In the genomic region with DNA sequence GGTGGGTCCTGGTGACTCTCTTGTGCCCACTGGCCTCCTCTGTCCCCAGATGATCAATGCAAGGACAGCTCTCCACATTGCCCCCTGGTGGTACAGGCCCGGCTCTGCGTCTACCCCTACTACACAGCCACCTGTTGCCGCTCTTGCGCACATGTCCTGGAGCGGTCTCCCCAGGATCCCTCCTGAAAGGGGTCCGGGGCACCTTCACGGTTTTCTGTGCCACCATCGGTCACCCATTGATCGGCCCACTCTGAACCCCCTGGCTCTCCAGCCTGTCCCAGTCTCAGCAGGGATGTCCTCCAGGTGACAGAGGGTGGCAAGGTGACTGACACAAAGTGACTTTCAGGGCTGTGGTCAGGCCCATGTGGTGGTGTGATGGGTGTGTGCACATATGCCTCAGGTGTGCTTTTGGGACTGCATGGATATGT, we compare ENCODE assay signal across 1 cellular context.
TF ChIP-seq lines count a peak whose summit lies in the region.

No MANE protein-coding gene starts in this region.

TF ChIP-seq in K562, 482 proteins besides CTCF, POLR2A, EP300 and RAD21 (continued from another document and continues in another):
- TF ChIP-seq ZC3H11A (IDR thresholded peaks at IDR 0.05; ENCODE audit: low read depth, low read length) (no peak), SP1 (CRISPR knock-in tag; IDR thresholded peaks at IDR 0.05) (0 out of 2 replicates have a peak, but pooled peaks have one; percentile 33), POLR2G (IDR thresholded peaks at IDR 0.05; ENCODE audit: low read depth, low read length) (peak; percentile 74), KLF16 (IDR thresholded peaks at IDR 0.05) (peak; percentile 33; the same call in 1 of the 2 replicates), SRF (CRISPR knock-in tag; IDR thresholded peaks at IDR 0.05) (0 out of 4 replicates have a peak, but pooled peaks of 1 of the 2 experiments have one; percentile 21), FOXM1 (IDR thresholded peaks at IDR 0.05; ENCODE audit: low read depth) (no peak), FOXM1 (CRISPR knock-in tag; IDR thresholded peaks at IDR 0.05; ENCODE audit: low read depth) (0 out of 2 replicates have a peak, but pooled peaks have one; percentile 30), IFI16 (CRISPR knock-in tag; IDR thresholded peaks at IDR 0.05) (no peak), ZNF143 (CRISPR knock-in tag; IDR thresholded peaks at IDR 0.05) (0 out of 2 replicates have a peak, but pooled peaks have one; percentile 14), SMAD4 (CRISPR knock-in tag; conservative IDR thresholded peaks at IDR 0.05) (peak; percentile 24; the same call in 1 of the 2 replicates), KAT7 (CRISPR knock-in tag; IDR thresholded peaks at IDR 0.05; ENCODE audit: borderline replicate concordance) (peak; percentile 59; the same call in 1 of the 2 replicates), RBFOX2 (IDR thresholded peaks at IDR 0.05; ENCODE audit: low read depth, low read length) (peak; percentile 41; the same call in 1 of the 2 replicates), HCFC1 (IDR thresholded peaks at IDR 0.05; ENCODE audit: low read depth, low read length) (0 out of 2 replicates have a peak, but pooled peaks have one; percentile 13), FOXK1 (CRISPR knock-in tag; IDR thresholded peaks at IDR 0.05; ENCODE audit: borderline replicate concordance) (no peak), CREB1 (IDR thresholded peaks at IDR 0.05) (no peak), CREB1 (CRISPR knock-in tag; IDR thresholded peaks at IDR 0.05) (peak; percentile 27; the same call in 1 of the 2 replicates), TCF3 (CRISPR knock-in tag; IDR thresholded peaks at IDR 0.05) (no peak), SLC30A9 (CRISPR knock-in tag; IDR thresholded peaks at IDR 0.05) (no peak), FOXJ3 (CRISPR knock-in tag; IDR thresholded peaks at IDR 0.05) (no peak), CC2D1A (IDR thresholded peaks at IDR 0.05) (no peak), ZFP36 (IDR thresholded peaks at IDR 0.05; ENCODE audit: low read depth, low read length, partially characterized antibody) (no peak), ZNF778 (CRISPR knock-in tag; IDR thresholded peaks at IDR 0.05) (no peak), SUPT5H (IDR thresholded peaks at IDR 0.05) (peak; percentile 14; the same call in 1 of the 2 replicates), ETV1 (tag; conservative IDR thresholded peaks at IDR 0.05; ENCODE audit: low read depth) (no peak), ZNF764 (CRISPR knock-in tag; IDR thresholded peaks at IDR 0.05; ENCODE audit: low read depth) (peak; percentile 76), RBM22 (IDR thresholded peaks at IDR 0.05; ENCODE audit: low read depth, low read length, poor library complexity, severe bottlenecking) (peak; percentile 47), NCOA1 (IDR thresholded peaks at IDR 0.05; ENCODE audit: low read depth) (no peak), ZNF583 (CRISPR knock-in tag; IDR thresholded peaks at IDR 0.05) (0 out of 2 replicates have a peak, but pooled peaks have one; percentile 24), POLR3A (IDR thresholded peaks at IDR 0.05; ENCODE audit: borderline replicate concordance, extremely low read depth, insufficient read depth, insufficient read length) (no peak), ZKSCAN1 (IDR thresholded peaks at IDR 0.05; ENCODE audit: low read depth, low read length) (0 out of 2 replicates have a peak, but pooled peaks have one; percentile 29), HLTF (IDR thresholded peaks at IDR 0.05) (0 out of 2 replicates have a peak, but pooled peaks have one; percentile 6), ZNF3 (CRISPR knock-in tag; IDR thresholded peaks at IDR 0.05) (no peak), NRF1 (conservative IDR thresholded peaks at IDR 0.05 in 1 of 2, IDR thresholded peaks at IDR 0.05 in 1 of 2) (peak; percentile 61 to 74; a peak in 3 of 4 replicates), RCOR1 (IDR thresholded peaks at IDR 0.05; ENCODE audit: borderline replicate concordance in 1 of 2, low read depth in 2 of 2, low read length in 2 of 2) (peak in 1 of 2 experiments; percentile 39; a peak in 1 of 4 replicates), CHCHD3 (CRISPR knock-in tag; IDR thresholded peaks at IDR 0.05) (no peak), ZFP1 (CRISPR knock-in tag; IDR thresholded peaks at IDR 0.05) (no peak), MEIS2 (IDR thresholded peaks at IDR 0.05; ENCODE audit: partially characterized antibody) (no peak), MTA3 (IDR thresholded peaks at IDR 0.05; ENCODE audit: borderline replicate concordance) (0 out of 2 replicates have a peak, but pooled peaks have one; percentile 21), XRCC5 (IDR thresholded peaks at IDR 0.05; ENCODE audit: low read depth, low read length) (peak; percentile 90; the same call in 1 of the 2 replicates), POLR2AphosphoS5 (IDR thresholded peaks at IDR 0.05; ENCODE audit: control insufficient read depth, insufficient read depth, low read depth, low read length) (peak; percentile 4; the same call in 1 of the 2 replicates), CREM (IDR thresholded peaks at IDR 0.05; ENCODE audit: low read depth) (peak; percentile 69)
- TF ChIP-seq, protein P1, sequence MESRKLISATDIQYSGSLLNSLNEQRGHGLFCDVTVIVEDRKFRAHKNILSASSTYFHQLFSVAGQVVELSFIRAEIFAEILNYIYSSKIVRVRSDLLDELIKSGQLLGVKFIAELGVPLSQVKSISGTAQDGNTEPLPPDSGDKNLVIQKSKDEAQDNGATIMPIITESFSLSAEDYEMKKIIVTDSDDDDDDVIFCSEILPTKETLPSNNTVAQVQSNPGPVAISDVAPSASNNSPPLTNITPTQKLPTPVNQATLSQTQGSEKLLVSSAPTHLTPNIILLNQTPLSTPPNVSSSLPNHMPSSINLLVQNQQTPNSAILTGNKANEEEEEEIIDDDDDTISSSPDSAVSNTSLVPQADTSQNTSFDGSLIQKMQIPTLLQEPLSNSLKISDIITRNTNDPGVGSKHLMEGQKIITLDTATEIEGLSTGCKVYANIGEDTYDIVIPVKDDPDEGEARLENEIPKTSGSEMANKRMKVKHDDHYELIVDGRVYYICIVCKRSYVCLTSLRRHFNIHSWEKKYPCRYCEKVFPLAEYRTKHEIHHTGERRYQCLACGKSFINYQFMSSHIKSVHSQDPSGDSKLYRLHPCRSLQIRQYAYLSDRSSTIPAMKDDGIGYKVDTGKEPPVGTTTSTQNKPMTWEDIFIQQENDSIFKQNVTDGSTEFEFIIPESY (CRISPR knock-in tag; IDR thresholded peaks at IDR 0.05), result peak; percentile 54; the same call in 1 of the 2 replicates
- TF ChIP-seq, protein P2, sequence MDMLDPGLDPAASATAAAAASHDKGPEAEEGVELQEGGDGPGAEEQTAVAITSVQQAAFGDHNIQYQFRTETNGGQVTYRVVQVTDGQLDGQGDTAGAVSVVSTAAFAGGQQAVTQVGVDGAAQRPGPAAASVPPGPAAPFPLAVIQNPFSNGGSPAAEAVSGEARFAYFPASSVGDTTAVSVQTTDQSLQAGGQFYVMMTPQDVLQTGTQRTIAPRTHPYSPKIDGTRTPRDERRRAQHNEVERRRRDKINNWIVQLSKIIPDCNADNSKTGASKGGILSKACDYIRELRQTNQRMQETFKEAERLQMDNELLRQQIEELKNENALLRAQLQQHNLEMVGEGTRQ (CRISPR knock-in tag; IDR thresholded peaks at IDR 0.05), result no peak
- TF ChIP-seq, protein P3, sequence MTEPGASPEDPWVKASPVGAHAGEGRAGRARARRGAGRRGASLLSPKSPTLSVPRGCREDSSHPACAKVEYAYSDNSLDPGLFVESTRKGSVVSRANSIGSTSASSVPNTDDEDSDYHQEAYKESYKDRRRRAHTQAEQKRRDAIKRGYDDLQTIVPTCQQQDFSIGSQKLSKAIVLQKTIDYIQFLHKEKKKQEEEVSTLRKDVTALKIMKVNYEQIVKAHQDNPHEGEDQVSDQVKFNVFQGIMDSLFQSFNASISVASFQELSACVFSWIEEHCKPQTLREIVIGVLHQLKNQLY (CRISPR knock-in tag; conservative IDR thresholded peaks at IDR 0.05), result no peak
- TF ChIP-seq, protein P4, sequence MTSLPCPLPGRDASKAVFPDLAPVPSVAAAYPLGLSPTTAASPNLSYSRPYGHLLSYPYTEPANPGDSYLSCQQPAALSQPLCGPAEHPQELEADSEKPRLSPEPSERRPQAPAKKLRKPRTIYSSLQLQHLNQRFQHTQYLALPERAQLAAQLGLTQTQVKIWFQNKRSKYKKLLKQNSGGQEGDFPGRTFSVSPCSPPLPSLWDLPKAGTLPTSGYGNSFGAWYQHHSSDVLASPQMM (CRISPR knock-in tag; IDR thresholded peaks at IDR 0.05), result no peak
- TF ChIP-seq, protein P5, sequence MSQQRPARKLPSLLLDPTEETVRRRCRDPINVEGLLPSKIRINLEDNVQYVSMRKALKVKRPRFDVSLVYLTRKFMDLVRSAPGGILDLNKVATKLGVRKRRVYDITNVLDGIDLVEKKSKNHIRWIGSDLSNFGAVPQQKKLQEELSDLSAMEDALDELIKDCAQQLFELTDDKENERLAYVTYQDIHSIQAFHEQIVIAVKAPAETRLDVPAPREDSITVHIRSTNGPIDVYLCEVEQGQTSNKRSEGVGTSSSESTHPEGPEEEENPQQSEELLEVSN (IDR thresholded peaks at IDR 0.05; ENCODE audit: borderline replicate concordance in 1 of 2, extremely low read depth in 1 of 2, insufficient read depth in 1 of 2, insufficient read length in 1 of 2, low read depth in 1 of 2, low read length in 1 of 2, poor library complexity in 1 of 2, severe bottlenecking in 1 of 2), result peak; percentile 21 to 81
- TF ChIP-seq, protein P6, sequence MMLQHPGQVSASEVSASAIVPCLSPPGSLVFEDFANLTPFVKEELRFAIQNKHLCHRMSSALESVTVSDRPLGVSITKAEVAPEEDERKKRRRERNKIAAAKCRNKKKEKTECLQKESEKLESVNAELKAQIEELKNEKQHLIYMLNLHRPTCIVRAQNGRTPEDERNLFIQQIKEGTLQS (IDR thresholded peaks at IDR 0.05), result no peak
- TF ChIP-seq, protein P6 (CRISPR knock-in tag; conservative IDR thresholded peaks at IDR 0.05), result no peak
- TF ChIP-seq, protein P7, sequence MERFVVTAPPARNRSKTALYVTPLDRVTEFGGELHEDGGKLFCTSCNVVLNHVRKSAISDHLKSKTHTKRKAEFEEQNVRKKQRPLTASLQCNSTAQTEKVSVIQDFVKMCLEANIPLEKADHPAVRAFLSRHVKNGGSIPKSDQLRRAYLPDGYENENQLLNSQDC (CRISPR knock-in tag; IDR thresholded peaks at IDR 0.05), result no peak
- TF ChIP-seq, protein P8, sequence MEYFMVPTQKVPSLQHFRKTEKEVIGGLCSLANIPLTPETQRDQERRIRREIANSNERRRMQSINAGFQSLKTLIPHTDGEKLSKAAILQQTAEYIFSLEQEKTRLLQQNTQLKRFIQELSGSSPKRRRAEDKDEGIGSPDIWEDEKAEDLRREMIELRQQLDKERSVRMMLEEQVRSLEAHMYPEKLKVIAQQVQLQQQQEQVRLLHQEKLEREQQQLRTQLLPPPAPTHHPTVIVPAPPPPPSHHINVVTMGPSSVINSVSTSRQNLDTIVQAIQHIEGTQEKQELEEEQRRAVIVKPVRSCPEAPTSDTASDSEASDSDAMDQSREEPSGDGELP (CRISPR knock-in tag; IDR thresholded peaks at IDR 0.05; ENCODE audit: borderline replicate concordance), result peak; percentile 79; the same call in 1 of the 2 replicates
- TF ChIP-seq, protein P9, sequence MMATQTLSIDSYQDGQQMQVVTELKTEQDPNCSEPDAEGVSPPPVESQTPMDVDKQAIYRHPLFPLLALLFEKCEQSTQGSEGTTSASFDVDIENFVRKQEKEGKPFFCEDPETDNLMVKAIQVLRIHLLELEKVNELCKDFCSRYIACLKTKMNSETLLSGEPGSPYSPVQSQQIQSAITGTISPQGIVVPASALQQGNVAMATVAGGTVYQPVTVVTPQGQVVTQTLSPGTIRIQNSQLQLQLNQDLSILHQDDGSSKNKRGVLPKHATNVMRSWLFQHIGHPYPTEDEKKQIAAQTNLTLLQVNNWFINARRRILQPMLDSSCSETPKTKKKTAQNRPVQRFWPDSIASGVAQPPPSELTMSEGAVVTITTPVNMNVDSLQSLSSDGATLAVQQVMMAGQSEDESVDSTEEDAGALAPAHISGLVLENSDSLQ (IDR thresholded peaks at IDR 0.05), result 0 out of 2 replicates have a peak, but pooled peaks have one; percentile 14
- TF ChIP-seq, protein P10, sequence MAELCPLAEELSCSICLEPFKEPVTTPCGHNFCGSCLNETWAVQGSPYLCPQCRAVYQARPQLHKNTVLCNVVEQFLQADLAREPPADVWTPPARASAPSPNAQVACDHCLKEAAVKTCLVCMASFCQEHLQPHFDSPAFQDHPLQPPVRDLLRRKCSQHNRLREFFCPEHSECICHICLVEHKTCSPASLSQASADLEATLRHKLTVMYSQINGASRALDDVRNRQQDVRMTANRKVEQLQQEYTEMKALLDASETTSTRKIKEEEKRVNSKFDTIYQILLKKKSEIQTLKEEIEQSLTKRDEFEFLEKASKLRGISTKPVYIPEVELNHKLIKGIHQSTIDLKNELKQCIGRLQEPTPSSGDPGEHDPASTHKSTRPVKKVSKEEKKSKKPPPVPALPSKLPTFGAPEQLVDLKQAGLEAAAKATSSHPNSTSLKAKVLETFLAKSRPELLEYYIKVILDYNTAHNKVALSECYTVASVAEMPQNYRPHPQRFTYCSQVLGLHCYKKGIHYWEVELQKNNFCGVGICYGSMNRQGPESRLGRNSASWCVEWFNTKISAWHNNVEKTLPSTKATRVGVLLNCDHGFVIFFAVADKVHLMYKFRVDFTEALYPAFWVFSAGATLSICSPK (IDR thresholded peaks at IDR 0.05; ENCODE audit: borderline replicate concordance), result no peak
- TF ChIP-seq, protein P11, sequence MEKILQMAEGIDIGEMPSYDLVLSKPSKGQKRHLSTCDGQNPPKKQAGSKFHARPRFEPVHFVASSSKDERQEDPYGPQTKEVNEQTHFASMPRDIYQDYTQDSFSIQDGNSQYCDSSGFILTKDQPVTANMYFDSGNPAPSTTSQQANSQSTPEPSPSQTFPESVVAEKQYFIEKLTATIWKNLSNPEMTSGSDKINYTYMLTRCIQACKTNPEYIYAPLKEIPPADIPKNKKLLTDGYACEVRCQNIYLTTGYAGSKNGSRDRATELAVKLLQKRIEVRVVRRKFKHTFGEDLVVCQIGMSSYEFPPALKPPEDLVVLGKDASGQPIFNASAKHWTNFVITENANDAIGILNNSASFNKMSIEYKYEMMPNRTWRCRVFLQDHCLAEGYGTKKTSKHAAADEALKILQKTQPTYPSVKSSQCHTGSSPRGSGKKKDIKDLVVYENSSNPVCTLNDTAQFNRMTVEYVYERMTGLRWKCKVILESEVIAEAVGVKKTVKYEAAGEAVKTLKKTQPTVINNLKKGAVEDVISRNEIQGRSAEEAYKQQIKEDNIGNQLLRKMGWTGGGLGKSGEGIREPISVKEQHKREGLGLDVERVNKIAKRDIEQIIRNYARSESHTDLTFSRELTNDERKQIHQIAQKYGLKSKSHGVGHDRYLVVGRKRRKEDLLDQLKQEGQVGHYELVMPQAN (IDR thresholded peaks at IDR 0.05; ENCODE audit: borderline replicate concordance), result no peak
